Comparison of ENCODE assay signal across 8 cellular contexts in genomic region chr1:179298952-179299351, GRCh38. TPM values are rescaled to one million over a fixed set of nuclear protein-coding genes. Genes with fewer than 3 reads are reported as not detected.
A peak's percentile ranks its signal among the peaks of the same experiment; 100 is the strongest.
DNase-seq lines count a peak whose midpoint lies in the region; ATAC-seq lines count a peak whose summit lies in the region.

No MANE protein-coding gene starts in this region.

- peaks cover 29 to 56% of the 10 kb centered on the region in 2 donors for H3K4me1 Mint-ChIP-seq in effector memory CD8-positive, alpha-beta T cell (ENCODE audit: low read depth in 2 of 2)

- DNase-seq in T follicular helper cell (ENCODE audit: low read depth) (peak; percentile 39), foreskin melanocyte (no peak), NCI-H187 (lab: John Stamatoyannopoulos, UW) (no peak), mesenteric fat pad (ENCODE audit: low spot score) (no peak), NCI-H524 (lab: John Stamatoyannopoulos, UW) (no peak)
- DNase-seq in effector memory CD8-positive, alpha-beta T cell, result peak; percentile 16 to 49 (median 24)

- H3K4me3 Mint-ChIP-seq in effector memory CD8-positive, alpha-beta T cell, result peak overlapping the region in 1 of 2 donors; percentile 20

- H3K9me3 Mint-ChIP-seq in effector memory CD8-positive, alpha-beta T cell, result no peaks in the 10 kb centered on the region

- peaks cover 10% of the 10 kb centered on the region for H3K36me3 Mint-ChIP-seq in effector memory CD8-positive, alpha-beta T cell (ENCODE audit: insufficient read depth)

- ATAC-seq in GM18511 (IDR thresholded peaks at IDR 0.05; ENCODE audit: unreplicated experiment) (peak; percentile 74), GM21786 (IDR thresholded peaks at IDR 0.05; ENCODE audit: unreplicated experiment) (peak; percentile 80)
- ATAC-seq in effector memory CD8-positive, alpha-beta T cell (replicated peaks), result peak; percentile 85

- H3K27me3 Mint-ChIP-seq in effector memory CD8-positive, alpha-beta T cell, result no peaks in the 10 kb centered on the region

- peak overlapping the region in 1 of 2 donors; percentile 3 for H3K27ac Mint-ChIP-seq in effector memory CD8-positive, alpha-beta T cell

RNA-seq across cellular contexts. Expression of gene SOAT1, which starts 5.4 kb away (rescaled TPM):
- total RNA-seq in mesenteric fat pad, result 59.2 TPM

Comparison
In these comparisons a context has a peak if more than half of its experiments do, and no peak if none do; other contexts are left out.
1. DNase-seq: peak in T follicular helper cell (single experiment) and effector memory CD8-positive, alpha-beta T cell (3 of 3); none in foreskin melanocyte (single experiment), NCI-H187 (0 of 2), mesenteric fat pad (single experiment) and NCI-H524 (0 of 2).
2. Peak in every context shown above with its lines, with median percentiles within 50 percentile points of each other: ATAC-seq.